25 cellular contexts compared by ENCODE assay signal in the genomic region with DNA sequence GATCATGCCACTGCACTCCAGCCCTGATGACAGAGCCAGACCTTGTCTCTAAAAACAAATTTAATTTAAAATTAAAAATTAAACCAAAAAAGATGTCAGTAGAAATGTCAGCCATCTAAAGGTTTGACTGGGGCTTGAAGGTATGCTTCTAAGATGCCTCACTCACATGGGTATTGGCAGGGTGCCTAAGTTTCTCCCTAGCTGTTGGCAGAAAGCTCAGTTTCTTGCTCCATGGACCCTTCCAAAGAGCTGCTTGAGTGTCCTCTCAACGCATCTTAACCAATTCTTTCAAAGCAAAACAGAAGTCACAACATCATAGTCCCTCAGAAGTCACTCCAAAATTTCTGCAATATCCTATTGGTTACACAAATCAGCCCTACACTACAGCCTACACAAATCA.
"Had no signal": no experiment of that assay in that cellular context is flagged by ENCODE, and none has a peak within 500 bp of the region (broad histone marks: within the 10 kb centered on the region; RNA-seq: fewer than 3 reads in every experiment).

No MANE protein-coding gene starts in this region.

- H3K4me1 ChIP-seq: testis, transverse colon, upper lobe of right lung, uterus, vagina had no signal

- DNase-seq: stimulated activated CD4-positive, alpha-beta T cell treated with anti-CD3 and anti-CD28 coated beads, Interleukin-2, amount 100 ng/mL, for 48 hours; stimulated activated CD4-positive, alpha-beta T cell treated with anti-CD3 and anti-CD28 coated beads, Interleukin-4, amount 100 ng/mL, for 1 hour; stimulated activated CD4-positive, alpha-beta T cell treated with anti-CD3 and anti-CD28 coated beads, Interleukin-4, amount 100 ng/mL, for 24 hours; stimulated activated CD4-positive, alpha-beta T cell treated with anti-CD3 and anti-CD28 coated beads, Interleukin-4, amount 100 ng/mL, for 4 hours; stimulated activated CD8-positive, alpha-beta memory T cell treated with anti-CD3 and anti-CD28 coated beads, Interleukin-4, amount 100 ng/mL, for 48 hours; stimulated activated naive B cell treated with anti-CD40 and anti-IgM and Interleukin-4, amounts not matched to agents 10 μg/mL and 1 μg/mL and 100 μg/mL, for 72 hours; stimulated activated naive CD4-positive, alpha-beta T cell; stimulated activated naive CD4-positive, alpha-beta T cell treated with Interleukin-2 at 50 U/mL for 16 hours; stimulated activated naive CD8-positive, alpha-beta T cell treated with anti-CD3 and anti-CD28 coated beads, Interleukin-15, amount 100 ng/mL, for 72 hours; stimulated activated naive CD8-positive, alpha-beta T cell treated with anti-CD3 and anti-CD28 coated beads, Interleukin-15, Interleukin-2, amounts not matched to agents 100 U/mL and 50 U/mL, for 24 hours; stomach; substantia nigra; testis; tibial artery; transverse colon; trophoblast cell; upper lobe of left lung; upper lobe of right lung; uterus had no signal

- H3K27ac ChIP-seq: stomach, suprapubic skin, testis, thoracic aorta, tibial artery, tibial nerve, transverse colon, upper lobe of left lung, upper lobe of right lung, uterus, vagina had no signal

- H3K4me3 ChIP-seq: stomach, suprapubic skin, testis, thoracic aorta, tibial artery, tibial nerve, transverse colon, upper lobe of left lung, upper lobe of right lung, uterus, vagina had no signal

- H3K27me3 ChIP-seq: stomach, suprapubic skin, testis, tibial artery, tibial nerve, transverse colon, upper lobe of left lung, upper lobe of right lung, uterus, vagina had no signal

- H3K9me3 ChIP-seq: stomach, suprapubic skin, testis, thoracic aorta, tibial artery, tibial nerve, transverse colon, upper lobe of left lung, upper lobe of right lung, uterus, vagina had no signal

- ATAC-seq: stimulated activated effector memory CD8-positive, alpha-beta T cell treated with anti-CD3 and anti-CD28 coated beads, Interleukin-12 subunit alpha, Interleukin-12 subunit beta, amount 100 ng/mL, for 72 hours; stimulated activated memory B cell treated with anti-CD40 and anti-IgM and Interleukin-4, amounts not matched to agents 10 μg/mL and 1 μg/mL and 100 μg/mL, for 72 hours; stimulated activated naive B cell treated with anti-CD40 and anti-IgM and Interleukin-4, amounts not matched to agents 10 μg/mL and 1 μg/mL and 100 μg/mL, for 72 hours; stimulated activated naive CD8-positive, alpha-beta T cell treated with anti-CD3 and anti-CD28 coated beads, Interleukin-15, amount 100 ng/mL, for 72 hours; stimulated activated naive CD8-positive, alpha-beta T cell treated with anti-CD3 and anti-CD28 coated beads, Interleukin-15, Interleukin-2, amounts not matched to agents 100 U/mL and 50 U/mL, for 24 hours; upper lobe of right lung had no signal

- H3K36me3 ChIP-seq: stomach, suprapubic skin, thoracic aorta, tibial artery, tibial nerve, transverse colon, upper lobe of left lung, upper lobe of right lung, uterus, vagina had no signal
